ENCODE assay signal across 12 cellular contexts in genomic region chr3:127734181-127734720, GRCh38.
DNase-seq lines count a peak whose midpoint lies in the region; ATAC-seq and TF ChIP-seq lines count a peak whose summit lies in the region.
"Had no signal": no experiment of that assay in that cellular context is flagged by ENCODE, and none has a peak within 500 bp of the region (broad histone marks: within the 10 kb centered on the region; RNA-seq: fewer than 3 reads in every experiment).

No MANE protein-coding gene starts in this region.

- ATAC-seq in Right ventricle myocardium inferior: no peak
- ATAC-seq: natural killer cell treated with Interleukin-12 subunit alpha and Interleukin-12 subunit beta and Interleukin-15 and Interleukin-18, amount 100 ng/mL, for 72 hours had no signal

- H3K27me3 ChIP-seq in right atrium auricular region (no peaks in the 10 kb centered on the region), neutrophil (no peaks in the 10 kb centered on the region), uterus (no peaks in the 10 kb centered on the region)

- H3K27ac ChIP-seq in right atrium auricular region (peak overlapping the region; percentile 44 to 59), caudate nucleus (ENCODE audit: low read depth, low read length) (peak overlapping the region; percentile 49), neutrophil (peak overlapping the region; percentile 34), uterus (peak overlapping the region; percentile 36 to 73)

- H3K4me3 ChIP-seq in right atrium auricular region (no peak overlapping the region), neutrophil (ENCODE audit: low read depth in 1 of 2, low read length in 1 of 2) (no peak overlapping the region), uterus (no peak overlapping the region)

- DNase-seq in right atrium auricular region (ENCODE audit: low spot score) (no peak), Right ventricle myocardium inferior (ENCODE audit: missing footprints) (no peak), caudate nucleus (lab: John Stamatoyannopoulos, UW) (no peak), uterus (no peak), NCI-H446 (lab: John Stamatoyannopoulos, UW) (no peak), NCI-H2227 treated with DMSO at 0.1 percent for 48 hours (lab: John Stamatoyannopoulos, UW) (no peak)
- no peak for DNase-seq in activated CD8-positive, alpha-beta memory T cell treated with anti-CD3 and anti-CD28 coated beads for 24 hours
- DNase-seq: NCI-H1092; stimulated activated CD4-positive, alpha-beta T cell treated with anti-CD3 and anti-CD28 coated beads, Interleukin-1b, Interleukin-23, amount 100 ng/mL, for 48 hours; stimulated activated naive CD4-positive, alpha-beta T cell had no signal

- peaks cover 0 to 71% of the 10 kb centered on the region in 2 donors for H3K4me1 ChIP-seq in right atrium auricular region
- H3K4me1 ChIP-seq in neutrophil (ENCODE audit: control insufficient read depth in 1 of 2, insufficient read depth in 1 of 2, low read depth in 1 of 2, low read length in 1 of 2): peaks cover 31 to 42% of the 10 kb centered on the region in 2 experiments
- peaks cover 0 to 6% of the 10 kb centered on the region in 2 donors for H3K4me1 ChIP-seq in uterus

- H3K36me3 ChIP-seq in right atrium auricular region: no peaks in the 10 kb centered on the region
- H3K36me3 ChIP-seq in neutrophil: no peaks in the 10 kb centered on the region
- no peaks in the 10 kb centered on the region for H3K36me3 ChIP-seq in uterus

- TF ChIP-seq CTCF in right atrium auricular region (IDR thresholded peaks at IDR 0.05) (no peak), neutrophil (IDR thresholded peaks at IDR 0.05) (no peak), uterus (IDR thresholded peaks at IDR 0.05) (no peak)

- H3K9me3 ChIP-seq in right atrium auricular region (no peaks in the 10 kb centered on the region), neutrophil (no peaks in the 10 kb centered on the region), uterus (no peaks in the 10 kb centered on the region)

- intact Hi-C loops in Right ventricle myocardium inferior (cut with DNase I) (no loop called here), uterus (cut with DNase I; ENCODE audit: low total_unique reads) (no loop called here)

- no peak for TF ChIP-seq POLR2A in uterus (IDR thresholded peaks at IDR 0.05)
